In genomic region chr6:42782689-42783176, GRCh38 we compare ENCODE assay signal across 8 cellular contexts. TPM values are rescaled to one million over a fixed set of nuclear protein-coding genes. Genes with fewer than 3 reads are reported as not detected.
A peak's percentile ranks its signal among the peaks of the same experiment; 100 is the strongest.
DNase-seq lines count a peak whose midpoint lies in the region; ATAC-seq and TF ChIP-seq lines count a peak whose summit lies in the region.

No MANE protein-coding gene starts in this region.

- no peaks in the 10 kb centered on the region for H3K36me3 ChIP-seq in left lung

- ATAC-seq in HG03095 (IDR thresholded peaks at IDR 0.05; ENCODE audit: unreplicated experiment) (peak; percentile 11), left lung (peak; percentile 63), GM21529 (IDR thresholded peaks at IDR 0.05; ENCODE audit: unreplicated experiment) (no peak)

- H3K27ac ChIP-seq in coronary artery, result peak overlapping the region; percentile 96 to 100
- peak overlapping the region; percentile 100 for H3K27ac ChIP-seq in left lung

- intact Hi-C loops in left lung (cut with DNase I), result no loop called here

- DNase-seq in GDM1 (lab: John Stamatoyannopoulos, UW) (peak; percentile 71), NCI-H460 (ENCODE audit: extremely low read depth, low read depth) (peak; percentile 70), coronary artery (ENCODE audit: low spot score) (peak; percentile 86), left lung (peak; percentile 77 to 90)
- peak; percentile 78 for DNase-seq in activated CD4-positive, alpha-beta T cell treated with anti-CD3 and anti-CD28 coated beads, Interleukin-2, amount 50 U/mL, for 1 hour
- peak; percentile 67 to 68 for DNase-seq in stimulated activated CD4-positive, alpha-beta T cell treated with anti-CD3 and anti-CD28 coated beads, Interleukin-1b, Interleukin-23, amount 100 ng/mL, for 4 hours (ENCODE audit: low read depth in 2 of 2)

- H3K4me1 ChIP-seq in left lung, result peaks cover 27 to 46% of the 10 kb centered on the region in 2 donors

- peak overlapping the region; percentile 89 for H3K4me3 ChIP-seq in coronary artery
- H3K4me3 ChIP-seq in left lung, result peak overlapping the region; percentile 63 to 73

- no peaks in the 10 kb centered on the region for H3K9me3 ChIP-seq in left lung

- H3K27me3 ChIP-seq in left lung, result no peaks in the 10 kb centered on the region

- no peak for TF ChIP-seq CTCF in coronary artery (IDR thresholded peaks at IDR 0.05)
- TF ChIP-seq CTCF in left lung (IDR thresholded peaks at IDR 0.05), result no peak

RNA-seq across cellular contexts. Expression of gene BICRAL, which starts 0.9 kb away (rescaled TPM):
- 7.1 and 7.3 TPM in 2 replicates for total RNA-seq in NCI-H460 (2014; rRNA removed; shearing (Covaris generic))
- 1.0 and 2.2 TPM in 2 replicates for polyA plus RNA-seq in NCI-H460 (2014; cell fraction: nucleus; rRNA removed)
- 10 to 100 TPM; 12.6 to 15.9 TPM for total RNA-seq in left lung

RNA-seq across cellular contexts. Expression of gene TBCC, which starts 36.8 kb away (rescaled TPM):
- total RNA-seq in NCI-H460 (2014; rRNA removed; shearing (Covaris generic)), result 20.6 and 23.0 TPM in 2 replicates
- 21.6 and 29.1 TPM in 2 replicates for polyA plus RNA-seq in NCI-H460 (2014; cell fraction: nucleus; rRNA removed)
- 10 to 100 TPM; 16.8 to 20.4 TPM for total RNA-seq in left lung
